ENCODE assay signal across 18 cellular contexts in genomic region chr4:169032194-169032593, GRCh38. TPM values are rescaled to one million over a fixed set of nuclear protein-coding genes. Genes with fewer than 3 reads are reported as not detected.
DNase-seq lines count a peak whose midpoint lies in the region; ATAC-seq, FAIRE-seq and TF ChIP-seq lines count a peak whose summit lies in the region.
"Had no signal": no experiment of that assay in that cellular context is flagged by ENCODE, and none has a peak within 500 bp of the region (broad histone marks: within the 10 kb centered on the region; RNA-seq: fewer than 3 reads in every experiment).

No MANE protein-coding gene starts in this region.

- BruUV-seq in mammary epithelial cell (replicated peaks; lab: Mats Ljungman, UMichigan): no TSS peak

- H3K79me1 ChIP-seq in H1 (ENCODE audit: low read depth, low read length): no peaks in the 10 kb centered on the region

- CTCF ChIA-PET in mammary epithelial cell (lab: Charles Lee; ENCODE audit: low non-redundant PET): no interaction called here
- CTCF ChIA-PET in H1 (lab: Charles Lee; ENCODE audit: partially characterized antibody): interaction anchor here (1.0 kb wide), 1 partner anchor 14 kb away, joined by 4 read pairs; no protein-coding TSS in a partner anchor

- no peak overlapping the region for H4K8ac ChIP-seq in H1 (ENCODE audit: extremely low read depth, insufficient read depth, low read length)

- H3K9me3 Mint-ChIP-seq in neural progenitor cell: peaks cover 7% of the 10 kb centered on the region
- H3K9me3 Mint-ChIP-seq: CD8-positive, alpha-beta T cell had no signal

- no peak overlapping the region for H3K27ac Mint-ChIP-seq in neural progenitor cell
- H3K27ac Mint-ChIP-seq: CD14-positive monocyte; CD8-positive, alpha-beta T cell had no signal

- H3K4me2 ChIP-seq in mammary epithelial cell (ENCODE audit: insufficient read depth, low read depth, low read length) (no peak overlapping the region), H1 (ENCODE audit: insufficient read depth in 1 of 2, low read depth in 2 of 2, low read length in 2 of 2) (no peak overlapping the region), neural progenitor cell (no peak overlapping the region)

- H3K79me2 ChIP-seq in mammary epithelial cell (ENCODE audit: insufficient read depth, low read length) (no peaks in the 10 kb centered on the region), H1 (ENCODE audit: control insufficient read depth in 1 of 2, insufficient read depth in 2 of 2, low read length in 2 of 2) (no peaks in the 10 kb centered on the region), neural progenitor cell (ENCODE audit: low read depth) (no peaks in the 10 kb centered on the region)

- no peak for TF ChIP-seq EP300 in H1 (IDR thresholded peaks at IDR 0.05; ENCODE audit: borderline replicate concordance in 1 of 2, low read depth in 2 of 2, low read length in 2 of 2)

- no peak overlapping the region for H4K5ac ChIP-seq in H1 (ENCODE audit: insufficient read length, low read depth, low read length)

- H2BK12ac ChIP-seq in H1 (ENCODE audit: low read depth, low read length): no peak overlapping the region

- dilution Hi-C loops in mammary epithelial cell (cut with HindIII; ENCODE audit: low sequenced_read_pairs): no loop called here

- in situ Hi-C loops in mammary epithelial cell (cut with MboI; ENCODE audit: low sequenced_read_pairs in 2 of 2): no loop called here

- intact Hi-C loops in mammary epithelial cell (cut with micrococcal nuclease) (no loop called here), breast epithelium (cut with DNase I; ENCODE audit: low total_unique reads) (no loop called here)

- TF ChIP-seq POLR2A in breast epithelium (IDR thresholded peaks at IDR 0.05) (no peak), H1 (IDR thresholded peaks at IDR 0.05; ENCODE audit: control extremely low read depth in 1 of 2, low read depth in 2 of 2, low read length in 2 of 2) (no peak)

- no peak overlapping the region for H3K23ac ChIP-seq in H1 (ENCODE audit: insufficient read length)

- H2AFZ ChIP-seq in mammary epithelial cell (ENCODE audit: low read depth, low read length) (peak overlapping the region; percentile 75), H1 (ENCODE audit: low read length) (peak overlapping the region; percentile 3; the same call in 1 of the 2 replicates), neural progenitor cell (replicated peaks) (peak overlapping the region; percentile 82)

- no peak for ATAC-seq in GM18858 (IDR thresholded peaks at IDR 0.05; ENCODE audit: unreplicated experiment)
- ATAC-seq: CD8-positive, alpha-beta T cell had no signal

- no peak overlapping the region for H2BK20ac ChIP-seq in H1 (ENCODE audit: low read length)

- FAIRE-seq in H1 (lab: Jason Lieb, UNC): no peak

- no peaks in the 10 kb centered on the region for H3K36me3 Mint-ChIP-seq in neural progenitor cell
- H3K36me3 Mint-ChIP-seq: CD14-positive monocyte; CD8-positive, alpha-beta T cell had no signal

- H2BK15ac ChIP-seq in H1 (ENCODE audit: low read length): no peak overlapping the region

- POLR2A ChIA-PET in H1 (lab: Charles Lee; ENCODE audit: partially characterized antibody): no interaction called here

- H3K18ac ChIP-seq in H1 (ENCODE audit: extremely low read depth, low read length): no peak overlapping the region

- no peak overlapping the region for H3K14ac ChIP-seq in H1 (ENCODE audit: insufficient read length)

- H2AK5ac ChIP-seq in H1 (ENCODE audit: low read depth, low read length): no peak overlapping the region

- H3K9ac ChIP-seq in mammary epithelial cell (ENCODE audit: insufficient read depth, low read length) (no peak overlapping the region), H1 (replicated peaks in 1 of 4; ENCODE audit: extremely low read depth in 1 of 4, low read depth in 3 of 4, low read length in 3 of 4) (no peak overlapping the region), neural progenitor cell (no peak overlapping the region)

- H3K4ac ChIP-seq in H1 (replicated peaks; ENCODE audit: insufficient read length, low read depth, low read length): no peak overlapping the region

- DNase-seq in mammary epithelial cell (no peak), breast epithelium (ENCODE audit: low spot score in 2 of 2) (no peak), H1 (ENCODE audit: low read depth in 1 of 2, low spot score in 2 of 2) (no peak), neural progenitor cell (ENCODE audit: low spot score) (no peak), GM03348 (ENCODE audit: low spot score) (no peak), middle frontal gyrus (ENCODE audit: extremely low spot score, low spot score) (no peak), MV-4-11 (lab: John Stamatoyannopoulos, UW) (no peak)
- DNase-seq: CD8-positive, alpha-beta T cell; COR-L47; DMS53; GF-D8; GOT3; HCEC 1CT; IMR-90; KG1 had no signal

- TF ChIP-seq RAD21 in H1 (IDR thresholded peaks at IDR 0.05 in 1 of 2, conservative IDR thresholded peaks at IDR 0.05 in 1 of 2; ENCODE audit: low read depth in 2 of 2, low read length in 2 of 2): no peak

- H3K9me3 ChIP-seq in mammary epithelial cell (replicated peaks; ENCODE audit: insufficient read depth, low read length) (no peaks in the 10 kb centered on the region), breast epithelium (no peaks in the 10 kb centered on the region), H1 (ENCODE audit: insufficient read depth in 2 of 2, low read depth in 1 of 2, low read length in 1 of 2) (peaks cover 2 to 7% of the 10 kb centered on the region in 2 experiments; a peak in 1 of 4 replicates), neural progenitor cell (ENCODE audit: low read depth) (no peaks in the 10 kb centered on the region)

- no peak overlapping the region for H3K56ac ChIP-seq in H1 (replicated peaks; ENCODE audit: insufficient read length, low read depth, low read length)

- peaks cover under 1% of the 10 kb centered on the region for H3F3A ChIP-seq in neural progenitor cell (ENCODE audit: low read depth)

- H3K4me1 ChIP-seq in mammary epithelial cell (ENCODE audit: insufficient read depth, low read length) (peaks cover 15% of the 10 kb centered on the region), breast epithelium (no peaks in the 10 kb centered on the region), H1 (replicated peaks in 1 of 4; ENCODE audit: control insufficient read depth in 3 of 4, insufficient read depth in 4 of 4, low read length in 3 of 4) (no peaks in the 10 kb centered on the region; a peak in 1 of 7 replicates), neural progenitor cell (peaks cover 10% of the 10 kb centered on the region)

- H4K91ac ChIP-seq in H1 (replicated peaks; ENCODE audit: insufficient read length, low read length): no peak overlapping the region

- H3K23me2 ChIP-seq in H1 (ENCODE audit: low read depth, low read length): no peaks in the 10 kb centered on the region; the same call in 1 of the 2 replicates

- no peak overlapping the region for H2BK5ac ChIP-seq in H1 (ENCODE audit: low read depth, low read length)

- H3K36me3 ChIP-seq in mammary epithelial cell (ENCODE audit: insufficient read depth, low read length) (no peaks in the 10 kb centered on the region), breast epithelium (no peaks in the 10 kb centered on the region), H1 (ENCODE audit: control insufficient read depth in 2 of 4, insufficient read depth in 4 of 4, low read length in 3 of 4) (no peaks in the 10 kb centered on the region), neural progenitor cell (no peaks in the 10 kb centered on the region)

- H3K4me1 Mint-ChIP-seq in neural progenitor cell: peaks cover 13% of the 10 kb centered on the region
- H3K4me1 Mint-ChIP-seq: CD14-positive monocyte had no signal

- no peak overlapping the region for H3K4me3 ChIP-seq in mammary epithelial cell (replicated peaks in 1 of 3; ENCODE audit: insufficient read depth in 1 of 3, low read depth in 2 of 3, low read length in 3 of 3)
- H3K4me3 ChIP-seq in breast epithelium: no peak overlapping the region
- no peak overlapping the region for H3K4me3 ChIP-seq in H1 (ENCODE audit: extremely low read depth in 1 of 4, insufficient read depth in 2 of 4, low read depth in 3 of 4, low read length in 4 of 4)
- H3K4me3 ChIP-seq in neural progenitor cell: no peak overlapping the region

- no peak for TF ChIP-seq CTCF in mammary epithelial cell (conservative IDR thresholded peaks at IDR 0.05 in 1 of 2, IDR thresholded peaks at IDR 0.05 in 1 of 2; ENCODE audit: extremely low read depth in 1 of 2, insufficient read depth in 1 of 2, low read depth in 1 of 2, low read length in 2 of 2)
- TF ChIP-seq CTCF in breast epithelium (IDR thresholded peaks at IDR 0.05): no peak
- no peak for TF ChIP-seq CTCF in H1 (IDR thresholded peaks at IDR 0.05; ENCODE audit: control extremely low read depth in 1 of 3, insufficient read depth in 1 of 3, low read depth in 1 of 3, low read length in 3 of 3)
- TF ChIP-seq CTCF in neural progenitor cell (IDR thresholded peaks at IDR 0.05): no peak

- peaks cover 2% of the 10 kb centered on the region for H3K27me3 Mint-ChIP-seq in neural progenitor cell (ENCODE audit: insufficient read depth, low read depth)

- no peaks in the 10 kb centered on the region for H3K27me3 ChIP-seq in mammary epithelial cell (ENCODE audit: insufficient read depth, low read length)
- H3K27me3 ChIP-seq in breast epithelium: no peaks in the 10 kb centered on the region
- no peaks in the 10 kb centered on the region for H3K27me3 ChIP-seq in H1 (replicated peaks in 1 of 4; ENCODE audit: control insufficient read depth in 3 of 4, extremely low read depth in 1 of 4, insufficient read depth in 3 of 4, low read length in 3 of 4)
- H3K27me3 ChIP-seq in neural progenitor cell: no peaks in the 10 kb centered on the region

- H3K27ac ChIP-seq in mammary epithelial cell (ENCODE audit: insufficient read depth, low read depth, low read length): no peak overlapping the region
- H3K27ac ChIP-seq in breast epithelium: no peak overlapping the region
- H3K27ac ChIP-seq in H1 (ENCODE audit: low read depth, low read length): no peak overlapping the region
- no peak overlapping the region for H3K27ac ChIP-seq in neural progenitor cell
- H3K27ac ChIP-seq: 22Rv1 had no signal

- no peak overlapping the region for H3K4me3 Mint-ChIP-seq in neural progenitor cell
- H3K4me3 Mint-ChIP-seq: CD14-positive monocyte; CD8-positive, alpha-beta T cell had no signal

- no peak overlapping the region for H2BK120ac ChIP-seq in H1 (replicated peaks; ENCODE audit: low read depth, low read length)

- H4K20me1 ChIP-seq in mammary epithelial cell (ENCODE audit: insufficient read depth, low read length): no peaks in the 10 kb centered on the region
- no peaks in the 10 kb centered on the region for H4K20me1 ChIP-seq in H1 (replicated peaks in 1 of 2; ENCODE audit: control insufficient read depth in 1 of 2, insufficient read depth in 2 of 2, low read length in 2 of 2)
- H4K20me1 ChIP-seq in neural progenitor cell (ENCODE audit: low read depth): no peaks in the 10 kb centered on the region

RNA-seq across cellular contexts. Expression of gene CBR4, which starts 22.1 kb away (rescaled TPM):
- total RNA-seq in mammary epithelial cell (10 to 100 TPM; 19.0 to 24.4 TPM), breast epithelium (10 to 100 TPM; 19.8 to 46.0 (median 31.5) TPM), neural progenitor cell (ENCODE audit: low replicate concordance) (55.5 and 66.4 TPM in 2 replicates)
- polyA plus RNA-seq in mammary epithelial cell (2.9 TPM), H1 (2011; rRNA removed) (7.3 and 8.6 TPM in 2 replicates)
- polyA minus RNA-seq in mammary epithelial cell: 5.1 TPM
- total RNA-seq in H1 (2021; fragmentation: NEBNext Ultra II Directional; extraction: Animal tissue kit (Norgen Biotek cat#: 25700)): 29.5 and 30.6 TPM in 2 replicates
- polyA plus RNA-seq in H1 (2011; cell fraction: cytosol; rRNA removed): 10.4 TPM
- polyA plus RNA-seq in H1 (2011; cell fraction: nucleus; rRNA removed): 6.0 TPM
- 12.7 to 16.0 TPM (median 15.1 TPM) in 4 replicates for polyA plus RNA-seq in H1 (2012, experiment 1 of 2)
- 1.9 TPM for polyA plus RNA-seq in H1 (2012, experiment 2 of 2)
- polyA plus RNA-seq in H1 (2013, experiment 1 of 2): 18.1 TPM
- 16.8 TPM for polyA plus RNA-seq in H1 (2013, experiment 2 of 2)
- 10.1 and 14.5 TPM in 2 replicates for polyA minus RNA-seq in H1 (2011; rRNA and poly(A)+ RNA removed)
- 9.8 TPM for polyA minus RNA-seq in H1 (2011; cell fraction: cytosol; rRNA and poly(A)+ RNA removed)
- polyA minus RNA-seq in H1 (2011; cell fraction: nucleus; rRNA and poly(A)+ RNA removed): 21.6 TPM

Comparison
In these comparisons a context has a peak if more than half of its experiments do, and no peak if none do; other contexts are left out.
1. H2AFZ ChIP-seq: peak in every context shown above with its lines; median percentile 82 in neural progenitor cell; 75 in mammary epithelial cell; 3 in H1.